ENCODE assay signal across 33 cellular contexts in genomic region chr9:23677446-23677845, GRCh38.
"Had no signal": no experiment of that assay in that cellular context is flagged by ENCODE, and none has a peak within 500 bp of the region (broad histone marks: within the 10 kb centered on the region; RNA-seq: fewer than 3 reads in every experiment).

No MANE protein-coding gene starts in this region.

- H3K4me1 Mint-ChIP-seq: activated CD4-positive, alpha-beta T cell treated with anti-CD3 and anti-CD28 coated beads for 36 hours; activated CD4-positive, alpha-beta T cell treated with anti-CD3 and anti-CD28 coated beads, Interleukin-2, amount 10 ng/mL, durations not matched to agents 24 days and 14 days; activated CD8-positive, alpha-beta memory T cell treated with anti-CD3 and anti-CD28 coated beads, Interleukin-2, amount 10 ng/mL, durations not matched to agents 7 days and 5 days; activated naive CD4-positive, alpha-beta T cell treated with anti-CD3 and anti-CD28 coated beads, Interleukin-2, amount 50 U/mL, for 24 hours; activated naive CD8-positive, alpha-beta T cell treated with anti-CD3 and anti-CD28 coated beads for 36 hours; activated naive CD8-positive, alpha-beta T cell treated with anti-CD3 and anti-CD28 coated beads, Interleukin-2, amount 50 U/mL, for 24 hours; central memory CD8-positive, alpha-beta T cell had no signal

- H3K27ac Mint-ChIP-seq: activated CD4-positive, alpha-beta memory T cell treated with anti-CD3 and anti-CD28 coated beads for 36 hours; activated CD4-positive, alpha-beta T cell treated with anti-CD3 and anti-CD28 coated beads for 36 hours; activated CD4-positive, alpha-beta T cell treated with anti-CD3 and anti-CD28 coated beads, Interleukin-2, amount 10 ng/mL, durations not matched to agents 24 days and 14 days; activated CD8-positive, alpha-beta memory T cell treated with anti-CD3 and anti-CD28 coated beads, Interleukin-2, amount 10 ng/mL, durations not matched to agents 7 days and 5 days; activated CD8-positive, alpha-beta T cell treated with anti-CD3 and anti-CD28 coated beads, Interleukin-2, amount 10 ng/mL, durations not matched to agents 7 days and 5 days; activated naive CD4-positive, alpha-beta T cell treated with anti-CD3 and anti-CD28 coated beads for 36 hours; activated naive CD4-positive, alpha-beta T cell treated with anti-CD3 and anti-CD28 coated beads, Interleukin-2, amount 50 U/mL, for 24 hours; activated naive CD8-positive, alpha-beta T cell treated with anti-CD3 and anti-CD28 coated beads for 36 hours; activated naive CD8-positive, alpha-beta T cell treated with anti-CD3 and anti-CD28 coated beads, Interleukin-2, amount 50 U/mL, for 24 hours; activated T-helper 1 cell treated with anti-CD3 and anti-CD28 coated beads, Interleukin-12 subunit alpha, Interleukin-12 subunit beta, Interleukin-2, Interleukin-4 antibody, amounts not matched to agents 30 ng/mL and 10 ng/mL and 1 ng/mL, durations not matched to agents 14 hours and 24 hours and 36 hours; activated T-helper 2 cell treated with anti-CD3 and anti-CD28 coated beads, Interferon-gamma antibody, Interleukin-2, Interleukin-4, amounts not matched to agents 10 μg/mL and 5 μg/mL and 100 μg/mL, durations not matched to agents 14 hours and 24 hours and 36 hours; dendritic cell treated with granulocyte-macrophage colony-stimulating factor and Interleukin-4, amounts not matched to agents 40 ng/mL and 50 ng/mL, for 4 days; endodermal cell had no signal

- H3K36me3 ChIP-seq: adrenal gland, esophagus squamous epithelium, gastroesophageal sphincter, heart right ventricle had no signal

- H3K4me3 Mint-ChIP-seq: activated CD4-positive, alpha-beta memory T cell treated with anti-CD3 and anti-CD28 coated beads for 36 hours; activated CD4-positive, alpha-beta T cell treated with anti-CD3 and anti-CD28 coated beads for 36 hours; activated CD4-positive, alpha-beta T cell treated with anti-CD3 and anti-CD28 coated beads, Interleukin-2, amount 10 ng/mL, durations not matched to agents 24 days and 14 days; activated CD8-positive, alpha-beta memory T cell treated with anti-CD3 and anti-CD28 coated beads, Interleukin-2, amount 10 ng/mL, durations not matched to agents 7 days and 5 days; activated CD8-positive, alpha-beta T cell treated with anti-CD3 and anti-CD28 coated beads, Interleukin-2, amount 10 ng/mL, durations not matched to agents 7 days and 5 days; activated naive CD4-positive, alpha-beta T cell treated with anti-CD3 and anti-CD28 coated beads for 36 hours; activated naive CD4-positive, alpha-beta T cell treated with anti-CD3 and anti-CD28 coated beads, Interleukin-2, amount 50 U/mL, for 24 hours; activated naive CD8-positive, alpha-beta T cell treated with anti-CD3 and anti-CD28 coated beads for 36 hours; activated naive CD8-positive, alpha-beta T cell treated with anti-CD3 and anti-CD28 coated beads, Interleukin-2, amount 50 U/mL, for 24 hours; activated T-helper 1 cell treated with anti-CD3 and anti-CD28 coated beads, Interleukin-12 subunit alpha, Interleukin-12 subunit beta, Interleukin-2, Interleukin-4 antibody, amounts not matched to agents 30 ng/mL and 10 ng/mL and 1 ng/mL, durations not matched to agents 14 hours and 24 hours and 36 hours; central memory CD8-positive, alpha-beta T cell; dendritic cell treated with granulocyte-macrophage colony-stimulating factor and Interleukin-4, amounts not matched to agents 40 ng/mL and 50 ng/mL, for 4 days; endodermal cell had no signal

- H3K4me3 ChIP-seq: adrenal gland, body of pancreas, coronary artery, dorsolateral prefrontal cortex, esophagus squamous epithelium, gastroesophageal sphincter, heart right ventricle had no signal

- H3K9me3 ChIP-seq: adrenal gland, body of pancreas, esophagus squamous epithelium, gastroesophageal sphincter, heart right ventricle had no signal

- H3K27me3 ChIP-seq: adrenal gland, body of pancreas, dorsolateral prefrontal cortex, esophagus squamous epithelium, gastroesophageal sphincter, heart right ventricle had no signal

- H3K27ac ChIP-seq: adrenal gland, body of pancreas, coronary artery, dorsolateral prefrontal cortex, esophagus squamous epithelium, gastroesophageal sphincter, heart right ventricle had no signal

- H3K36me3 Mint-ChIP-seq: activated CD4-positive, alpha-beta memory T cell treated with anti-CD3 and anti-CD28 coated beads for 36 hours; activated CD8-positive, alpha-beta memory T cell treated with anti-CD3 and anti-CD28 coated beads, Interleukin-2, amount 10 ng/mL, durations not matched to agents 7 days and 5 days; activated naive CD4-positive, alpha-beta T cell treated with anti-CD3 and anti-CD28 coated beads, Interleukin-2, amount 50 U/mL, for 24 hours; activated naive CD8-positive, alpha-beta T cell treated with anti-CD3 and anti-CD28 coated beads for 36 hours had no signal

- ATAC-seq: activated CD4-positive, alpha-beta T cell treated with anti-CD3 and anti-CD28 coated beads for 36 hours; activated CD8-positive, alpha-beta memory T cell treated with anti-CD3 and anti-CD28 coated beads, Interleukin-2, amount 10 ng/mL, durations not matched to agents 7 days and 5 days; activated CD8-positive, alpha-beta T cell treated with anti-CD3 and anti-CD28 coated beads, Interleukin-2, amount 10 ng/mL, durations not matched to agents 7 days and 5 days; activated naive CD8-positive, alpha-beta T cell treated with anti-CD3 and anti-CD28 coated beads, Interleukin-2, amount 50 U/mL, for 24 hours; body of pancreas; gastroesophageal sphincter; heart right ventricle had no signal

- H3K4me1 ChIP-seq: adrenal gland, body of pancreas, gastroesophageal sphincter had no signal

- DNase-seq: activated CD4-positive, alpha-beta memory T cell treated with anti-CD3 and anti-CD28 coated beads for 36 hours; activated CD4-positive, alpha-beta T cell treated with anti-CD3 and anti-CD28 coated beads for 36 hours; activated CD4-positive, alpha-beta T cell treated with anti-CD3 and anti-CD28 coated beads, Interleukin-2, amount 10 ng/mL, durations not matched to agents 24 days and 14 days; activated CD4-positive, CD25-positive, alpha-beta regulatory T cell; activated CD4-positive, CD25-positive, alpha-beta regulatory T cell treated with anti-CD3 and anti-CD28 coated beads, Interleukin-2, amount 50 U/mL, for 72 hours; activated CD8-positive, alpha-beta memory T cell treated with anti-CD3 and anti-CD28 coated beads, Interleukin-2, amount 10 ng/mL, durations not matched to agents 7 days and 5 days; activated CD8-positive, alpha-beta memory T cell treated with anti-CD3 and anti-CD28 coated beads, Interleukin-2, amount 50 U/mL, for 4 hours; activated CD8-positive, alpha-beta T cell treated with anti-CD3 and anti-CD28 coated beads, Interleukin-2, amount 10 ng/mL, durations not matched to agents 7 days and 5 days; activated effector memory CD4-positive, alpha-beta T cell treated with anti-CD3 and anti-CD28 coated beads, Interleukin-2, amount 50 U/mL, for 16 hours; activated naive CD4-positive, alpha-beta T cell treated with anti-CD3 and anti-CD28 coated beads for 36 hours; activated naive CD8-positive, alpha-beta T cell treated with anti-CD3 and anti-CD28 coated beads for 36 hours; activated naive CD8-positive, alpha-beta T cell treated with anti-CD3 and anti-CD28 coated beads, Interleukin-2, amount 50 U/mL, for 24 hours; activated T-cell treated with anti-CD3 and anti-CD28 coated beads, Interleukin-2, amount 50 U/mL, for 1 hour; activated T-cell treated with anti-CD3 and anti-CD28 coated beads, Interleukin-2, amount 50 U/mL, for 48 hours; adrenal gland; amygdala; aorta; body of pancreas; dorsolateral prefrontal cortex; effector memory CD4-positive, alpha-beta T cell; endodermal cell; erythroblast; esophagus squamous epithelium; foreskin melanocyte; heart right ventricle; T-helper 2 cell had no signal

- H3K9me3 Mint-ChIP-seq: endodermal cell had no signal

- H3K27me3 Mint-ChIP-seq: activated CD4-positive, alpha-beta memory T cell treated with anti-CD3 and anti-CD28 coated beads for 36 hours; activated CD4-positive, alpha-beta T cell treated with anti-CD3 and anti-CD28 coated beads for 36 hours; activated CD4-positive, alpha-beta T cell treated with anti-CD3 and anti-CD28 coated beads, Interleukin-2, amount 10 ng/mL, durations not matched to agents 24 days and 14 days; activated CD8-positive, alpha-beta memory T cell treated with anti-CD3 and anti-CD28 coated beads, Interleukin-2, amount 10 ng/mL, durations not matched to agents 7 days and 5 days; activated naive CD4-positive, alpha-beta T cell treated with anti-CD3 and anti-CD28 coated beads, Interleukin-2, amount 50 U/mL, for 24 hours; activated naive CD8-positive, alpha-beta T cell treated with anti-CD3 and anti-CD28 coated beads for 36 hours; central memory CD8-positive, alpha-beta T cell; dendritic cell treated with granulocyte-macrophage colony-stimulating factor and Interleukin-4, amounts not matched to agents 40 ng/mL and 50 ng/mL, for 4 days had no signal
